19 cellular contexts compared by ENCODE assay signal in genomic region chr6:119067091-119067490, GRCh38.
"Had no signal": no experiment of that assay in that cellular context is flagged by ENCODE, and none has a peak within 500 bp of the region (broad histone marks: within the 10 kb centered on the region; RNA-seq: fewer than 3 reads in every experiment).

No MANE protein-coding gene starts in this region.

- DNase-seq: cortex of kidney; dorsolateral prefrontal cortex; effector CD8-positive, alpha-beta T cell; gastrocnemius medialis; glutamatergic neuron; islet precursor cell; mammary epithelial cell; natural killer cell; right cardiac atrium; stimulated activated CD4-positive, alpha-beta T cell treated with anti-CD3 and anti-CD28 coated beads, Interleukin-2, amount 100 ng/mL, for 48 hours; stimulated activated naive CD8-positive, alpha-beta T cell treated with anti-CD3 and anti-CD28 coated beads, Interleukin-15, Interleukin-2, amounts not matched to agents 100 U/mL and 50 U/mL, for 24 hours; thyroid gland had no signal

- H3K36me3 ChIP-seq: esophagus muscularis mucosa, gastrocnemius medialis, suprapubic skin, thyroid gland had no signal

- H3K9me3 ChIP-seq: esophagus muscularis mucosa, gastrocnemius medialis, suprapubic skin, thyroid gland had no signal

- ATAC-seq: gastrocnemius medialis; left lobe of liver; natural killer cell; right cardiac atrium; stimulated activated effector memory CD8-positive, alpha-beta T cell treated with anti-CD3 and anti-CD28 coated beads, Interleukin-12 subunit alpha, Interleukin-12 subunit beta, amount 100 ng/mL, for 72 hours; stimulated activated naive CD8-positive, alpha-beta T cell treated with anti-CD3 and anti-CD28 coated beads, Interleukin-15, Interleukin-2, amounts not matched to agents 100 U/mL and 50 U/mL, for 24 hours had no signal

- H3K27ac ChIP-seq: dorsolateral prefrontal cortex, esophagus muscularis mucosa, gastrocnemius medialis, suprapubic skin had no signal

- FAIRE-seq: endometrium, urothelium cell line had no signal

- H3K4me1 ChIP-seq: esophagus muscularis mucosa, gastrocnemius medialis, suprapubic skin had no signal

- H3K27me3 ChIP-seq: dorsolateral prefrontal cortex, esophagus muscularis mucosa, gastrocnemius medialis, suprapubic skin, thyroid gland had no signal

- H3K4me3 ChIP-seq: dorsolateral prefrontal cortex, esophagus muscularis mucosa, gastrocnemius medialis, smooth muscle cell, suprapubic skin, thyroid gland had no signal
